In genomic region chr15:99371180-99372103, GRCh38 we compare ENCODE assay signal across 8 cellular contexts.
A peak's percentile ranks its signal among the peaks of the same experiment; 100 is the strongest.
DNase-seq lines count a peak whose midpoint lies in the region; ATAC-seq and TF ChIP-seq lines count a peak whose summit lies in the region.

No MANE protein-coding gene starts in this region.

- H3K36me3 ChIP-seq in DND-41 (ENCODE audit: insufficient read depth, low read length) (peaks cover 52% of the 10 kb centered on the region), vagina (no peaks in the 10 kb centered on the region), heart right ventricle (peaks cover 0 to 24% (median 0%) of the 10 kb centered on the region in 9 donors)

- no peak for TF ChIP-seq POLR2A in vagina (IDR thresholded peaks at IDR 0.05)

- H3K79me2 ChIP-seq in DND-41 (ENCODE audit: insufficient read depth, low read length), result no peaks in the 10 kb centered on the region

- H2AFZ ChIP-seq in DND-41 (ENCODE audit: low read depth, low read length), result no peak overlapping the region

- intact Hi-C loops in vagina (cut with DNase I) (no loop called here), heart right ventricle (cut with DNase I) (no loop called here)

- no peak for TF ChIP-seq CTCF in DND-41 (IDR thresholded peaks at IDR 0.05; ENCODE audit: borderline replicate concordance, extremely low read depth, low read length, poor library complexity, severe bottlenecking)
- TF ChIP-seq CTCF in vagina (IDR thresholded peaks at IDR 0.05), result no peak
- peak in 1 of 9 donors; percentile 6 for TF ChIP-seq CTCF in heart right ventricle (IDR thresholded peaks at IDR 0.05)

- H3K9me3 ChIP-seq in DND-41 (ENCODE audit: insufficient read depth, low read length, severe bottlenecking), result peaks cover 21% of the 10 kb centered on the region
- H3K9me3 ChIP-seq in vagina, result no peaks in the 10 kb centered on the region
- peaks cover 0 to 41% (median 20%) of the 10 kb centered on the region in 11 donors for H3K9me3 ChIP-seq in heart right ventricle

- no peak overlapping the region for H3K9ac ChIP-seq in DND-41 (ENCODE audit: low read depth, low read length)

- H3K4me1 Mint-ChIP-seq in central memory CD8-positive, alpha-beta T cell, result peaks cover 8% of the 10 kb centered on the region

- no peak overlapping the region for H3K4me3 ChIP-seq in DND-41 (ENCODE audit: low read depth in 1 of 2, low read length in 2 of 2)
- no peak overlapping the region for H3K4me3 ChIP-seq in vagina
- H3K4me3 ChIP-seq in heart right ventricle, result no peak overlapping the region

- no peaks in the 10 kb centered on the region for H4K20me1 ChIP-seq in DND-41 (ENCODE audit: insufficient read depth, low read length)

- no peak for DNase-seq in DND-41
- no peak for DNase-seq in central memory CD8-positive, alpha-beta T cell (ENCODE audit: low spot score in 2 of 2)
- no peak for DNase-seq in substantia nigra (lab: John Stamatoyannopoulos, UW)
- DNase-seq in vagina (ENCODE audit: extremely low spot score in 2 of 2), result no peak
- no peak for DNase-seq in heart right ventricle
- DNase-seq in kidney tubule cell (ENCODE audit: low spot score), result no peak

- H3K9me3 Mint-ChIP-seq in central memory CD8-positive, alpha-beta T cell, result peaks cover 17% of the 10 kb centered on the region

- H3K4me1 ChIP-seq in DND-41 (ENCODE audit: insufficient read depth, low read length) (no peaks in the 10 kb centered on the region), vagina (no peaks in the 10 kb centered on the region), heart right ventricle (peaks cover 0 to 12% (median 0%) of the 10 kb centered on the region in 9 donors)

- H3K27me3 ChIP-seq in DND-41 (ENCODE audit: insufficient read depth, low read length, poor library complexity) (no peaks in the 10 kb centered on the region), vagina (no peaks in the 10 kb centered on the region), heart right ventricle (no peaks in the 10 kb centered on the region)

- no peaks in the 10 kb centered on the region for H3K27me3 Mint-ChIP-seq in central memory CD8-positive, alpha-beta T cell

- 78 to 79% methylated on average over 4 of the region's 4 CpGs for WGBS in heart right ventricle, 2 donors

- H3K36me3 Mint-ChIP-seq in central memory CD8-positive, alpha-beta T cell (ENCODE audit: insufficient read depth), result no peaks in the 10 kb centered on the region

- H3K4me3 Mint-ChIP-seq in central memory CD8-positive, alpha-beta T cell, result no peak overlapping the region

- H3K4me2 ChIP-seq in DND-41 (ENCODE audit: insufficient read depth, low read length), result no peak overlapping the region

- H3K27ac ChIP-seq in DND-41 (ENCODE audit: low read length) (0 out of 2 replicates have a peak overlapping the region, but pooled peaks have one; percentile 9), substantia nigra (ENCODE audit: low read depth, low read length, poor library complexity, severe bottlenecking) (no peak overlapping the region), vagina (no peak overlapping the region), heart right ventricle (peak overlapping the region in 1 of 10 donors; percentile 19)

- ATAC-seq in DND-41 (ENCODE audit: insufficient read depth, low read depth) (no peak), GM19351 (IDR thresholded peaks at IDR 0.05; ENCODE audit: unreplicated experiment) (peak; percentile 86), HG03196 (IDR thresholded peaks at IDR 0.05; ENCODE audit: unreplicated experiment) (peak; percentile 76), heart right ventricle (no peak)
- no peak for ATAC-seq in central memory CD8-positive, alpha-beta T cell (replicated peaks; ENCODE audit: extremely low read depth, poor library complexity, severe bottlenecking)

- H3K27ac Mint-ChIP-seq in central memory CD8-positive, alpha-beta T cell (ENCODE audit: low read depth), result peak overlapping the region; percentile 60

Comparison
In these comparisons a context has a peak if more than half of its experiments do, and no peak if none do; other contexts are left out.
1. ATAC-seq: peak in GM19351 (single experiment) and HG03196 (single experiment); none in DND-41 (single experiment), central memory CD8-positive, alpha-beta T cell (single experiment) and heart right ventricle (0 of 8).